13 cellular contexts compared by ENCODE assay signal in the genomic region with DNA sequence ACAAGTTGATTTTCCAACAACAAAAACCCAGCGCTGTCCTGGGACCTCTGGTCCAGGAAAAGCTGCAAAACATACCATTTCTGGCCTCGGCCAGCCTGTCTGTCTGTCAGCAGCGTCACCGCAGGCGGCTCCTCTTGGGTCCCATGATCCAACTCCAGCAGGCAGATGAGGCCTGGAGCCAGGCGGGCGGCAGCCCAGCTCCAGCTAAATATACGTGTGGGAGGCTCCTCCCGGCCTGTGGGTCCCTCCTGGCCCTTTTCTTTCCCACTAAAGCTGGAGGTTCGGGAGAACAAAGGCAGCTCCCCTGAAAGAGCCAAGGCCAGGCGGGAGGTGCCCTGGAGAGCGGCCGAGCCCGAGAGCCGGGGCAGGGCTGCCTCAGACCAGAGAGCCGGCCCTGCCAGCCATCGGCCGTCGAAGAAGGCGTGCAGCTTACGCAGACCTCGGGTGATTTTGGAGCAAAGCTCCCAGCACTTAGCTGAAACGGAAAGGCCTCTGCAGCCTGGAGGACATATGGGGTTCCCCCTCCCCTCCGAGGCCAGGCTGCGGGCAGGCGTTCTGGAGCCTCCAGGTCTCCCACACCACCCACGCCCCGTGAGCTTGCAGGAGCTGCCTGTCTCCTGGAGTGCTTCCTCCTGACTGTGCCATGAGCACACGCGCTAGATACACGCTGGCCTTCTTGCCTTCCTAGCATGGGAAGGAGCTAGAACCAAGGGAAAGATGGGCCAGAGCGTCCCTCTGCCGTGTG. TPM values are rescaled to one million over a fixed set of nuclear protein-coding genes. Genes with fewer than 3 reads are reported as not detected.
A peak's percentile ranks its signal among the peaks of the same experiment; 100 is the strongest.
DNase-seq lines count a peak whose midpoint lies in the region; ATAC-seq, FAIRE-seq and TF ChIP-seq lines count a peak whose summit lies in the region.
"Had no signal": no experiment of that assay in that cellular context is flagged by ENCODE, and none has a peak within 500 bp of the region (broad histone marks: within the 10 kb centered on the region; RNA-seq: fewer than 3 reads in every experiment).

No MANE protein-coding gene starts in this region.

- TF ChIP-seq POLR2A in esophagus muscularis mucosa (IDR thresholded peaks at IDR 0.05; ENCODE audit: low read depth) = no peak

- H3K9me3 Mint-ChIP-seq in mesothelial cell of epicardium = no peaks in the 10 kb centered on the region
- H3K9me3 Mint-ChIP-seq: stimulated activated naive CD8-positive, alpha-beta T cell treated with anti-CD3 and anti-CD28 coated beads, Interleukin-15, Interleukin-2, amounts not matched to agents 100 ng/mL and 50 ng/mL, for 24 hours had no signal

- peak; percentile 37 for FAIRE-seq in urothelium cell line (lab: Jason Lieb, UNC)
- FAIRE-seq: islet of Langerhans had no signal

- H3K4me1 ChIP-seq in esophagus muscularis mucosa = peaks cover 8 to 33% (median 29%) of the 10 kb centered on the region in 4 donors

- no peak for TF ChIP-seq EP300 in esophagus muscularis mucosa (IDR thresholded peaks at IDR 0.05)

- H3K27ac ChIP-seq in esophagus muscularis mucosa (replicated peaks in 1 of 4) = peak overlapping the region; percentile 83 to 91 (median 88)
- H3K27ac ChIP-seq: 22Rv1 had no signal

- no peaks in the 10 kb centered on the region for H3K36me3 Mint-ChIP-seq in mesothelial cell of epicardium

- intact Hi-C loops in esophagus muscularis mucosa (cut with DNase I) = no loop called here

- no peaks in the 10 kb centered on the region for H3K36me3 ChIP-seq in esophagus muscularis mucosa

- ATAC-seq in GM19324 (IDR thresholded peaks at IDR 0.05; ENCODE audit: low FRiP score, unreplicated experiment) = no peak

- H3K27me3 ChIP-seq in esophagus muscularis mucosa = peaks cover 0 to 35% (median 0%) of the 10 kb centered on the region in 4 donors

- no peaks in the 10 kb centered on the region for H3K9me3 ChIP-seq in esophagus muscularis mucosa

- H3K4me1 Mint-ChIP-seq in mesothelial cell of epicardium = peaks cover 8% of the 10 kb centered on the region

- peak overlapping the region; percentile 50 for H3K27ac Mint-ChIP-seq in mesothelial cell of epicardium
- H3K27ac Mint-ChIP-seq: stimulated activated naive CD8-positive, alpha-beta T cell treated with anti-CD3 and anti-CD28 coated beads, Interleukin-15, Interleukin-2, amounts not matched to agents 100 ng/mL and 50 ng/mL, for 24 hours had no signal

- DNase-seq in DMS 273 (lab: John Stamatoyannopoulos, UW; ENCODE audit: unreplicated experiment) (peak; percentile 63), DMS 273 treated with DMSO at 0.1 percent for 48 hours (lab: John Stamatoyannopoulos, UW) (no peak), esophagus muscularis mucosa (ENCODE audit: extremely low spot score) (no peak), mesothelial cell of epicardium (ENCODE audit: low spot score in 2 of 2, unreplicated experiment in 2 of 2) (no peak), urothelium cell line (ENCODE audit: low spot score) (peak; percentile 63), DMS153 treated with DMSO at 0.1 percent for 48 hours (lab: John Stamatoyannopoulos, UW; ENCODE audit: unreplicated experiment) (no peak), SIG-M5 (lab: John Stamatoyannopoulos, UW) (no peak)
- DNase-seq: activated CD4-positive, alpha-beta T cell treated with anti-CD3 and anti-CD28 coated beads, Interleukin-2, amount 50 U/mL, for 1 hour; NCI-H146 had no signal

- no peak overlapping the region for H3K4me3 Mint-ChIP-seq in mesothelial cell of epicardium
- H3K4me3 Mint-ChIP-seq: stimulated activated naive CD8-positive, alpha-beta T cell treated with anti-CD3 and anti-CD28 coated beads, Interleukin-15, Interleukin-2, amounts not matched to agents 100 ng/mL and 50 ng/mL, for 24 hours had no signal

- TF ChIP-seq CTCF in esophagus muscularis mucosa (IDR thresholded peaks at IDR 0.05) = no peak
- no peak for TF ChIP-seq CTCF in mesothelial cell of epicardium (IDR thresholded peaks at IDR 0.05; ENCODE audit: unreplicated experiment)

- WGBS in esophagus muscularis mucosa = 29% methylated on average over 17 of the region's 33 CpGs

- peak overlapping the region; percentile 28 to 38 (median 32) for H3K4me3 ChIP-seq in esophagus muscularis mucosa

- H3K27me3 Mint-ChIP-seq in mesothelial cell of epicardium (ENCODE audit: low read depth) = peaks cover 7% of the 10 kb centered on the region

RNA-seq across cellular contexts. Expression of gene JPH3, which starts 19.9 kb away (rescaled TPM):
- total RNA-seq in esophagus muscularis mucosa = 1 to 10 TPM in 1 of 4 donors, under 1 TPM in 3; 0.42 to 2.2 (median 0.54) TPM
- total RNA-seq in mesothelial cell of epicardium = 15.1 to 16.8 TPM (median 15.4 TPM) in 3 replicates

Comparison
In these comparisons a context has a peak if more than half of its experiments do, and no peak if none do; other contexts are left out.
1. DNase-seq: peak in DMS 273 (single experiment) and urothelium cell line (single experiment); none in DMS 273 treated with DMSO at 0.1 percent for 48 hours (single experiment), esophagus muscularis mucosa (single experiment), mesothelial cell of epicardium (0 of 2), DMS153 treated with DMSO at 0.1 percent for 48 hours (single experiment) and SIG-M5 (single experiment).